In genomic region chr19:29256516-29256915, GRCh38 we compare ENCODE assay signal across 35 cellular contexts.
"Had no signal": no experiment of that assay in that cellular context is flagged by ENCODE, and none has a peak within 500 bp of the region (broad histone marks: within the 10 kb centered on the region; RNA-seq: fewer than 3 reads in every experiment).

No MANE protein-coding gene starts in this region.

- DNase-seq: activated CD4-positive, alpha-beta memory T cell treated with anti-CD3 and anti-CD28 coated beads for 36 hours; activated CD4-positive, alpha-beta T cell treated with anti-CD3 and anti-CD28 coated beads for 36 hours; activated CD4-positive, alpha-beta T cell treated with anti-CD3 and anti-CD28 coated beads, Interleukin-2, amount 10 ng/mL, durations not matched to agents 24 days and 14 days; activated CD4-positive, CD25-positive, alpha-beta regulatory T cell; activated CD4-positive, CD25-positive, alpha-beta regulatory T cell treated with anti-CD3 and anti-CD28 coated beads, Interleukin-2, amount 50 U/mL, for 72 hours; activated CD8-positive, alpha-beta memory T cell treated with anti-CD3 and anti-CD28 coated beads, Interleukin-2, amount 10 ng/mL, durations not matched to agents 7 days and 5 days; activated CD8-positive, alpha-beta memory T cell treated with anti-CD3 and anti-CD28 coated beads, Interleukin-2, amount 50 U/mL, for 4 hours; activated CD8-positive, alpha-beta T cell treated with anti-CD3 and anti-CD28 coated beads, Interleukin-2, amount 10 ng/mL, durations not matched to agents 7 days and 5 days; activated effector memory CD4-positive, alpha-beta T cell treated with anti-CD3 and anti-CD28 coated beads, Interleukin-2, amount 50 U/mL, for 16 hours; activated naive CD4-positive, alpha-beta T cell treated with anti-CD3 and anti-CD28 coated beads for 36 hours; activated naive CD8-positive, alpha-beta T cell treated with anti-CD3 and anti-CD28 coated beads for 36 hours; activated naive CD8-positive, alpha-beta T cell treated with anti-CD3 and anti-CD28 coated beads, Interleukin-2, amount 50 U/mL, for 24 hours; activated T-cell treated with anti-CD3 and anti-CD28 coated beads, Interleukin-2, amount 50 U/mL, for 1 hour; activated T-cell treated with anti-CD3 and anti-CD28 coated beads, Interleukin-2, amount 50 U/mL, for 48 hours; amygdala; brain microvascular endothelial cell; caudate nucleus; effector CD8-positive, alpha-beta T cell; esophagus squamous epithelium; foreskin melanocyte; SW 1271; T-cell; T-helper 9 cell had no signal

- H3K36me3 ChIP-seq: adrenal gland, ascending aorta, brain microvascular endothelial cell, esophagus squamous epithelium, gastroesophageal sphincter had no signal

- H3K4me1 Mint-ChIP-seq: activated CD4-positive, alpha-beta T cell treated with anti-CD3 and anti-CD28 coated beads for 36 hours; activated CD4-positive, alpha-beta T cell treated with anti-CD3 and anti-CD28 coated beads, Interleukin-2, amount 10 ng/mL, durations not matched to agents 24 days and 14 days; activated CD8-positive, alpha-beta memory T cell treated with anti-CD3 and anti-CD28 coated beads, Interleukin-2, amount 10 ng/mL, durations not matched to agents 7 days and 5 days; activated naive CD4-positive, alpha-beta T cell treated with anti-CD3 and anti-CD28 coated beads, Interleukin-2, amount 50 U/mL, for 24 hours; activated naive CD8-positive, alpha-beta T cell treated with anti-CD3 and anti-CD28 coated beads for 36 hours; activated naive CD8-positive, alpha-beta T cell treated with anti-CD3 and anti-CD28 coated beads, Interleukin-2, amount 50 U/mL, for 24 hours; T-cell had no signal

- H3K27ac Mint-ChIP-seq: activated CD4-positive, alpha-beta memory T cell treated with anti-CD3 and anti-CD28 coated beads for 36 hours; activated CD4-positive, alpha-beta T cell treated with anti-CD3 and anti-CD28 coated beads for 36 hours; activated CD4-positive, alpha-beta T cell treated with anti-CD3 and anti-CD28 coated beads, Interleukin-2, amount 10 ng/mL, durations not matched to agents 24 days and 14 days; activated CD8-positive, alpha-beta memory T cell treated with anti-CD3 and anti-CD28 coated beads, Interleukin-2, amount 10 ng/mL, durations not matched to agents 7 days and 5 days; activated CD8-positive, alpha-beta T cell treated with anti-CD3 and anti-CD28 coated beads, Interleukin-2, amount 10 ng/mL, durations not matched to agents 7 days and 5 days; activated naive CD4-positive, alpha-beta T cell treated with anti-CD3 and anti-CD28 coated beads for 36 hours; activated naive CD4-positive, alpha-beta T cell treated with anti-CD3 and anti-CD28 coated beads, Interleukin-2, amount 50 U/mL, for 24 hours; activated naive CD8-positive, alpha-beta T cell treated with anti-CD3 and anti-CD28 coated beads for 36 hours; activated naive CD8-positive, alpha-beta T cell treated with anti-CD3 and anti-CD28 coated beads, Interleukin-2, amount 50 U/mL, for 24 hours; activated T-helper 1 cell treated with anti-CD3 and anti-CD28 coated beads, Interleukin-12 subunit alpha, Interleukin-12 subunit beta, Interleukin-2, Interleukin-4 antibody, amounts not matched to agents 30 ng/mL and 10 ng/mL and 1 ng/mL, durations not matched to agents 14 hours and 24 hours and 36 hours; activated T-helper 2 cell treated with anti-CD3 and anti-CD28 coated beads, Interferon-gamma antibody, Interleukin-2, Interleukin-4, amounts not matched to agents 10 μg/mL and 5 μg/mL and 100 μg/mL, durations not matched to agents 14 hours and 24 hours and 36 hours; T-cell; T-helper 1 cell treated with Interleukin-12 subunit alpha and Interleukin-12 subunit beta and Interleukin-4 antibody, amounts not matched to agents 30 μg/mL and 1 μg/mL, for 36 hours had no signal

- H3K9me3 ChIP-seq: adrenal gland, ascending aorta, esophagus squamous epithelium, gastroesophageal sphincter had no signal

- H3K9me3 Mint-ChIP-seq: activated CD4-positive, alpha-beta memory T cell treated with anti-CD3 and anti-CD28 coated beads for 36 hours; activated CD4-positive, alpha-beta T cell treated with anti-CD3 and anti-CD28 coated beads, Interleukin-2, amount 10 ng/mL, durations not matched to agents 24 days and 14 days; activated naive CD4-positive, alpha-beta T cell treated with anti-CD3 and anti-CD28 coated beads for 36 hours; activated naive CD4-positive, alpha-beta T cell treated with anti-CD3 and anti-CD28 coated beads, Interleukin-2, amount 50 U/mL, for 24 hours; activated naive CD8-positive, alpha-beta T cell treated with anti-CD3 and anti-CD28 coated beads for 36 hours; activated naive CD8-positive, alpha-beta T cell treated with anti-CD3 and anti-CD28 coated beads, Interleukin-2, amount 50 U/mL, for 24 hours; activated T-helper 1 cell treated with anti-CD3 and anti-CD28 coated beads, Interleukin-12 subunit alpha, Interleukin-12 subunit beta, Interleukin-2, Interleukin-4 antibody, amounts not matched to agents 30 ng/mL and 10 ng/mL and 1 ng/mL, durations not matched to agents 14 hours and 24 hours and 36 hours; activated T-helper 2 cell treated with anti-CD3 and anti-CD28 coated beads, Interferon-gamma antibody, Interleukin-2, Interleukin-4, amounts not matched to agents 10 μg/mL and 5 μg/mL and 100 μg/mL, durations not matched to agents 14 hours and 24 hours and 36 hours; T-cell; T-helper 1 cell treated with Interleukin-12 subunit alpha and Interleukin-12 subunit beta and Interleukin-4 antibody, amounts not matched to agents 30 μg/mL and 1 μg/mL, for 36 hours had no signal

- H3K36me3 Mint-ChIP-seq: activated CD4-positive, alpha-beta memory T cell treated with anti-CD3 and anti-CD28 coated beads for 36 hours; activated CD8-positive, alpha-beta memory T cell treated with anti-CD3 and anti-CD28 coated beads, Interleukin-2, amount 10 ng/mL, durations not matched to agents 7 days and 5 days; activated naive CD4-positive, alpha-beta T cell treated with anti-CD3 and anti-CD28 coated beads, Interleukin-2, amount 50 U/mL, for 24 hours; activated naive CD8-positive, alpha-beta T cell treated with anti-CD3 and anti-CD28 coated beads for 36 hours; T-cell had no signal

- H3K4me1 ChIP-seq: adrenal gland, ascending aorta, esophagus squamous epithelium, gastroesophageal sphincter had no signal

- H3K4me3 Mint-ChIP-seq: activated CD4-positive, alpha-beta memory T cell treated with anti-CD3 and anti-CD28 coated beads for 36 hours; activated CD4-positive, alpha-beta T cell treated with anti-CD3 and anti-CD28 coated beads for 36 hours; activated CD4-positive, alpha-beta T cell treated with anti-CD3 and anti-CD28 coated beads, Interleukin-2, amount 10 ng/mL, durations not matched to agents 24 days and 14 days; activated CD8-positive, alpha-beta memory T cell treated with anti-CD3 and anti-CD28 coated beads, Interleukin-2, amount 10 ng/mL, durations not matched to agents 7 days and 5 days; activated CD8-positive, alpha-beta T cell treated with anti-CD3 and anti-CD28 coated beads, Interleukin-2, amount 10 ng/mL, durations not matched to agents 7 days and 5 days; activated naive CD4-positive, alpha-beta T cell treated with anti-CD3 and anti-CD28 coated beads for 36 hours; activated naive CD4-positive, alpha-beta T cell treated with anti-CD3 and anti-CD28 coated beads, Interleukin-2, amount 50 U/mL, for 24 hours; activated naive CD8-positive, alpha-beta T cell treated with anti-CD3 and anti-CD28 coated beads for 36 hours; activated naive CD8-positive, alpha-beta T cell treated with anti-CD3 and anti-CD28 coated beads, Interleukin-2, amount 50 U/mL, for 24 hours; activated T-helper 1 cell treated with anti-CD3 and anti-CD28 coated beads, Interleukin-12 subunit alpha, Interleukin-12 subunit beta, Interleukin-2, Interleukin-4 antibody, amounts not matched to agents 30 ng/mL and 10 ng/mL and 1 ng/mL, durations not matched to agents 14 hours and 24 hours and 36 hours; T-cell; T-helper 1 cell treated with Interleukin-12 subunit alpha and Interleukin-12 subunit beta and Interleukin-4 antibody, amounts not matched to agents 30 μg/mL and 1 μg/mL, for 36 hours had no signal

- FAIRE-seq: bronchial epithelial cell, colon, endometrium, endothelial cell of umbilical vein had no signal

- H3K27ac ChIP-seq: adrenal gland, ascending aorta, brain microvascular endothelial cell, epithelial cell of prostate, esophagus squamous epithelium, gastroesophageal sphincter had no signal

- H3K27me3 ChIP-seq: adrenal gland, ascending aorta, brain microvascular endothelial cell had no signal

- H3K4me3 ChIP-seq: adrenal gland, ascending aorta, esophagus squamous epithelium, gastroesophageal sphincter had no signal
